Comparison of ENCODE assay signal across 6 cellular contexts in genomic region chr1:155225404-155225759, GRCh38. TPM values are rescaled to one million over a fixed set of nuclear protein-coding genes. Genes with fewer than 3 reads are reported as not detected.
A peak's percentile ranks its signal among the peaks of the same experiment; 100 is the strongest.
DNase-seq lines count a peak whose midpoint lies in the region; ATAC-seq and TF ChIP-seq lines count a peak whose summit lies in the region.
"Not testable (repeated sequence)": the region's sequence is repeated elsewhere in the genome, so short reads cannot be mapped to it uniquely, and the experiment has no call there.

No MANE protein-coding gene starts in this region.

- peak overlapping the region; percentile 89 for H4K91ac ChIP-seq in trophoblast cell (ENCODE audit: low read depth, low read length)

- H3K23ac ChIP-seq in trophoblast cell (ENCODE audit: low read length) = not testable (repeated sequence)

- not testable (repeated sequence) for ATAC-seq in T-helper 17 cell

- not testable (repeated sequence) for H3K36me3 Mint-ChIP-seq in HFFc6 (ENCODE audit: low read depth); T-helper 17 cell (ENCODE audit: low read depth); activated naive CD8-positive, alpha-beta T cell

- H3K79me2 ChIP-seq in fibroblast of lung (ENCODE audit: control insufficient read depth, insufficient read depth, low read length) = peaks cover 11% of the 10 kb centered on the region
- H3K79me2 ChIP-seq in trophoblast cell (ENCODE audit: control insufficient read depth, insufficient read depth, low read length, poor library complexity) = not testable (repeated sequence)

- peak overlapping the region; percentile 71 for H4K12ac ChIP-seq in trophoblast cell (ENCODE audit: low read depth, low read length)

- H3K4me1 Mint-ChIP-seq in HFFc6 (ENCODE audit: low read depth) (peaks cover 45% of the 10 kb centered on the region), T-helper 17 cell (peaks cover 26% of the 10 kb centered on the region)
- peaks cover 21% of the 10 kb centered on the region for H3K4me1 Mint-ChIP-seq in activated naive CD8-positive, alpha-beta T cell (ENCODE audit: low read depth)

- H3K9me3 ChIP-seq in A673 (ENCODE audit: low read depth, low read length, poor library complexity, severe bottlenecking); T-helper 17 cell (ENCODE audit: control insufficient read depth, low read length, poor library complexity, severe bottlenecking); fibroblast of lung (ENCODE audit: control insufficient read depth, insufficient read depth, low read depth, low read length); trophoblast cell (ENCODE audit: insufficient read depth, low read depth, low read length): not testable (repeated sequence)

- DNase-seq in A673 (ENCODE audit: low spot score); HFFc6; T-helper 17 cell; fibroblast of lung (ENCODE audit: low read depth in 2 of 2); trophoblast cell: not testable (repeated sequence)

- peak overlapping the region; percentile 91 for H3K27ac ChIP-seq in A673 (ENCODE audit: low read depth, low read length, poor library complexity, severe bottlenecking)
- peak overlapping the region; percentile 86 for H3K27ac ChIP-seq in fibroblast of lung (ENCODE audit: insufficient read depth, low read length)
- H3K27ac ChIP-seq in trophoblast cell (ENCODE audit: low read depth, low read length) = peak overlapping the region; percentile 94

- H3K27ac Mint-ChIP-seq in HFFc6 = peak overlapping the region; percentile 86
- peak overlapping the region; percentile 99 for H3K27ac Mint-ChIP-seq in T-helper 17 cell
- not testable (repeated sequence) for H3K27ac Mint-ChIP-seq in activated naive CD8-positive, alpha-beta T cell

- not testable (repeated sequence) for H3K9me3 Mint-ChIP-seq in HFFc6; activated naive CD8-positive, alpha-beta T cell (ENCODE audit: low read depth)

- H4K8ac ChIP-seq in trophoblast cell (ENCODE audit: low read depth, low read length) = peak overlapping the region; percentile 87

- intact Hi-C loops in A673 (cut with micrococcal nuclease; ENCODE audit: unreplicated experiment) = not testable (repeated sequence)

- H4K20me1 ChIP-seq in fibroblast of lung (ENCODE audit: control insufficient read depth, extremely low read depth, insufficient read depth, low read length) = not testable (repeated sequence)

- H3K27me3 Mint-ChIP-seq in HFFc6 (ENCODE audit: insufficient read depth) = peaks cover 10% of the 10 kb centered on the region
- H3K27me3 Mint-ChIP-seq in T-helper 17 cell; activated naive CD8-positive, alpha-beta T cell: not testable (repeated sequence)

- H3K18ac ChIP-seq in trophoblast cell (ENCODE audit: low read length) = peak overlapping the region; percentile 82

- H3K4me3 ChIP-seq in A673 (ENCODE audit: low read depth, low read length, poor library complexity, severe bottlenecking) (peak overlapping the region; percentile 59), fibroblast of lung (replicated peaks in 1 of 4; ENCODE audit: control extremely low read depth in 1 of 4, insufficient read depth in 1 of 4, low read depth in 3 of 4, low read length in 4 of 4) (peak overlapping the region in 1 of 4 experiments; percentile 66)
- H3K4me3 ChIP-seq in trophoblast cell (ENCODE audit: low read depth, low read length) = not testable (repeated sequence)

- H3K4me1 ChIP-seq in A673 (ENCODE audit: insufficient read depth, low read length, poor library complexity, severe bottlenecking) (peaks cover 20% of the 10 kb centered on the region), fibroblast of lung (ENCODE audit: control insufficient read depth, extremely low read depth, insufficient read depth, low read length) (peaks cover 18% of the 10 kb centered on the region), trophoblast cell (ENCODE audit: control insufficient read depth in 1 of 2, insufficient read depth in 2 of 2, low read length in 2 of 2) (peaks cover 15 to 24% of the 10 kb centered on the region in 2 experiments)

- not testable (repeated sequence) for H3K36me3 ChIP-seq in A673 (ENCODE audit: insufficient read depth, low read length, poor library complexity, severe bottlenecking); fibroblast of lung (ENCODE audit: control insufficient read depth, insufficient read depth, low read length); trophoblast cell (ENCODE audit: control insufficient read depth in 1 of 2, insufficient read depth in 2 of 2, low read length in 2 of 2)

- not testable (repeated sequence) for H3K27me3 ChIP-seq in A673 (replicated peaks; ENCODE audit: insufficient read depth, low read depth, low read length, poor library complexity); fibroblast of lung (ENCODE audit: control insufficient read depth, insufficient read depth, low read length); trophoblast cell (ENCODE audit: insufficient read depth, low read length)

- no CpG with 5 or more reads among the region's 8 CpGs for WGBS in trophoblast cell (ENCODE audit: extremely low coverage, insufficient coverage, insufficient read length)

- not testable (repeated sequence) for BruUV-seq in A673 (replicated peaks; lab: Mats Ljungman, UMichigan)

- CTCF ChIA-PET in A673 (lab: Charles Lee) = not testable (repeated sequence)

- H3K4me2 ChIP-seq in fibroblast of lung (ENCODE audit: extremely low read depth, insufficient read depth, low read length); trophoblast cell (ENCODE audit: low read length): not testable (repeated sequence)

- H2AK5ac ChIP-seq in trophoblast cell (ENCODE audit: low read length) = peak overlapping the region; percentile 96

- H3K4me3 Mint-ChIP-seq in HFFc6 (peak overlapping the region; percentile 91), T-helper 17 cell (peak overlapping the region; percentile 94)
- H3K4me3 Mint-ChIP-seq in activated naive CD8-positive, alpha-beta T cell = peak overlapping the region; percentile 91

- H3K4ac ChIP-seq in trophoblast cell (ENCODE audit: low read depth, low read length) = peak overlapping the region; percentile 56

- not testable (repeated sequence) for H2AFZ ChIP-seq in fibroblast of lung (ENCODE audit: low read length)
- H2AFZ ChIP-seq in trophoblast cell (ENCODE audit: insufficient read depth, low read length, poor library complexity) = peak overlapping the region; percentile 21

- H3K9ac ChIP-seq in fibroblast of lung (ENCODE audit: insufficient read depth, low read length); trophoblast cell (ENCODE audit: low read length): not testable (repeated sequence)

- peak overlapping the region; percentile 94 for H2BK12ac ChIP-seq in trophoblast cell (ENCODE audit: low read length)

- POLR2A ChIA-PET in A673 (lab: Charles Lee; ENCODE audit: low non-redundant PET) = not testable (repeated sequence)

- peak overlapping the region; percentile 91 for H3K14ac ChIP-seq in trophoblast cell (ENCODE audit: low read length)

- peaks cover 30% of the 10 kb centered on the region for H3K79me1 ChIP-seq in trophoblast cell (ENCODE audit: low read length)

- H2BK5ac ChIP-seq in trophoblast cell (ENCODE audit: low read depth, low read length, poor library complexity) = peak overlapping the region; percentile 84

- H2BK120ac ChIP-seq in trophoblast cell (ENCODE audit: insufficient read depth, low read length, poor library complexity) = peak overlapping the region; percentile 93

- TF ChIP-seq CTCF in A673 (conservative IDR thresholded peaks at IDR 0.05; ENCODE audit: low read depth, low read length); HFFc6 (IDR thresholded peaks at IDR 0.05); fibroblast of lung (conservative IDR thresholded peaks at IDR 0.05 in 1 of 2, IDR thresholded peaks at IDR 0.05 in 1 of 2; ENCODE audit: low read depth in 1 of 2, low read length in 2 of 2): not testable (repeated sequence)

RNA-seq across cellular contexts. Expression of gene MTX1, which starts 16.9 kb away (rescaled TPM):
- total RNA-seq in A673 (2021) (65.2 and 75.9 TPM in 2 replicates), T-helper 17 cell (10 to 100 TPM; 20.7 to 28.5 TPM), fibroblast of lung (36.7 and 46.6 TPM in 2 replicates)
- 10 to 100 TPM; 49.8 to 55.4 (median 51.5) TPM for total RNA-seq in HFFc6 (2021; fragmentation: NEBNext Ultra II Directional; extraction: Animal tissue kit (Norgen Biotek cat#: 25700))
- polyA plus RNA-seq in fibroblast of lung = 42.2 and 52.4 TPM in 2 replicates
- polyA plus RNA-seq in fibroblast of lung (2012) = 51.8 and 72.5 TPM in 2 replicates
- polyA minus RNA-seq in fibroblast of lung (ENCODE audit: low replicate concordance) = 97.5 and 113 TPM in 2 replicates
- 39.6 and 40.4 TPM in 2 replicates for polyA plus RNA-seq in trophoblast cell (2013)

RNA-seq across cellular contexts. Expression of gene THBS3, which starts 17.7 kb away (rescaled TPM):
- total RNA-seq in A673 (2021) = 23.2 and 29.7 TPM in 2 replicates
- total RNA-seq in HFFc6 (2021; fragmentation: NEBNext Ultra II Directional; extraction: Animal tissue kit (Norgen Biotek cat#: 25700)) = 10 to 100 TPM; 13.9 to 20.3 (median 16.9) TPM
- total RNA-seq in T-helper 17 cell = 10 to 100 TPM; 34.6 to 38.4 TPM
- 36.8 and 38.3 TPM in 2 replicates for total RNA-seq in fibroblast of lung
- 30.0 and 39.6 TPM in 2 replicates for polyA plus RNA-seq in fibroblast of lung
- polyA plus RNA-seq in fibroblast of lung (2012) = 25.9 and 33.5 TPM in 2 replicates
- 31.4 and 41.7 TPM in 2 replicates for polyA minus RNA-seq in fibroblast of lung (ENCODE audit: low replicate concordance)
- 59.1 and 60.6 TPM in 2 replicates for polyA plus RNA-seq in trophoblast cell (2013)

RNA-seq across cellular contexts. Expression of gene ENTREP3, which starts 29.9 kb away (rescaled TPM):
- 72.5 and 75.5 TPM in 2 replicates for total RNA-seq in A673 (2021)
- 10 to 100 TPM; 53.6 to 81.3 (median 58.8) TPM for total RNA-seq in HFFc6 (2021; fragmentation: NEBNext Ultra II Directional; extraction: Animal tissue kit (Norgen Biotek cat#: 25700))
- 1 to 10 TPM; 8.6 to 9.3 TPM for total RNA-seq in T-helper 17 cell
- total RNA-seq in fibroblast of lung = 5.4 and 12.9 TPM in 2 replicates
- 8.5 and 14.3 TPM in 2 replicates for polyA plus RNA-seq in fibroblast of lung
- polyA plus RNA-seq in fibroblast of lung (2012) = 35.4 and 52.2 TPM in 2 replicates
- 56.0 and 63.3 TPM in 2 replicates for polyA minus RNA-seq in fibroblast of lung (ENCODE audit: low replicate concordance)
- polyA plus RNA-seq in trophoblast cell (2013) = 38.7 and 39.3 TPM in 2 replicates

RNA-seq across cellular contexts. Expression of gene SCAMP3, which starts 36.8 kb away (rescaled TPM):
- total RNA-seq in A673 (2021) = 109 and 115 TPM in 2 replicates
- total RNA-seq in HFFc6 (2021; fragmentation: NEBNext Ultra II Directional; extraction: Animal tissue kit (Norgen Biotek cat#: 25700)) = 100 to 1,000 TPM; 125 to 150 (median 135) TPM
- 10 to 100 TPM; 60.1 to 69.4 TPM for total RNA-seq in T-helper 17 cell
- 25.2 and 33.2 TPM in 2 replicates for total RNA-seq in fibroblast of lung
- 106 and 151 TPM in 2 replicates for polyA plus RNA-seq in fibroblast of lung
- 81.8 and 114 TPM in 2 replicates for polyA plus RNA-seq in fibroblast of lung (2012)
- 180 and 307 TPM in 2 replicates for polyA minus RNA-seq in fibroblast of lung (ENCODE audit: low replicate concordance)
- polyA plus RNA-seq in trophoblast cell (2013) = 71.1 and 75.0 TPM in 2 replicates

RNA-seq across cellular contexts. Expression of gene CLK2, which starts 47.9 kb away (rescaled TPM):
- total RNA-seq in A673 (2021) = 70.2 and 79.1 TPM in 2 replicates
- total RNA-seq in HFFc6 (2021; fragmentation: NEBNext Ultra II Directional; extraction: Animal tissue kit (Norgen Biotek cat#: 25700)) = 10 to 100 TPM; 24.8 to 32.8 (median 30.0) TPM
- 10 to 100 TPM; 54.8 to 57.8 TPM for total RNA-seq in T-helper 17 cell
- total RNA-seq in fibroblast of lung = 21.3 and 26.8 TPM in 2 replicates
- polyA plus RNA-seq in fibroblast of lung = 34.0 and 40.9 TPM in 2 replicates
- polyA plus RNA-seq in fibroblast of lung (2012) = 23.9 and 27.2 TPM in 2 replicates
- 47.5 and 75.3 TPM in 2 replicates for polyA minus RNA-seq in fibroblast of lung (ENCODE audit: low replicate concordance)
- polyA plus RNA-seq in trophoblast cell (2013) = 48.9 and 52.4 TPM in 2 replicates
